In genomic region chr15:92848464-92848851, GRCh38 we compare ENCODE assay signal across 13 cellular contexts. TPM values are rescaled to one million over a fixed set of nuclear protein-coding genes. Genes with fewer than 3 reads are reported as not detected.
DNase-seq lines count a peak whose midpoint lies in the region; ATAC-seq and TF ChIP-seq lines count a peak whose summit lies in the region.
"Had no signal": no experiment of that assay in that cellular context is flagged by ENCODE, and none has a peak within 500 bp of the region (broad histone marks: within the 10 kb centered on the region; RNA-seq: fewer than 3 reads in every experiment).

No MANE protein-coding gene starts in this region.

- peak overlapping the region; percentile 67 to 82 for H3K27ac Mint-ChIP-seq in natural killer cell treated with Interleukin-12 subunit alpha and Interleukin-12 subunit beta and Interleukin-15 and Interleukin-18, amount 100 ng/mL, for 72 hours
- peak overlapping the region in 1 of 2 donors; percentile 71 for H3K27ac Mint-ChIP-seq in natural killer cell
- peak overlapping the region; percentile 53 for H3K27ac Mint-ChIP-seq in central memory CD8-positive, alpha-beta T cell (ENCODE audit: low read depth)
- H3K27ac Mint-ChIP-seq in stimulated activated memory B cell treated with anti-CD40 and anti-IgM and Interleukin-4, amounts not matched to agents 10 μg/mL and 1 μg/mL and 100 μg/mL, for 72 hours = peak overlapping the region; percentile 91
- H3K27ac Mint-ChIP-seq: nephron progenitor cell had no signal

- intact Hi-C loops in natural killer cell (cut with micrococcal nuclease) = no loop called here

- no peak for DNase-seq in natural killer cell treated with Interleukin-12 subunit alpha and Interleukin-12 subunit beta and Interleukin-15 and Interleukin-18, amount 100 ng/mL, for 72 hours (ENCODE audit: low spot score)
- DNase-seq in natural killer cell (no peak), MV-4-11 (lab: John Stamatoyannopoulos, UW) (peak; percentile 60), amniotic stem cell (lab: John Stamatoyannopoulos, UW) (no peak), D341Med (ENCODE audit: low spot score) (no peak)
- DNase-seq in central memory CD8-positive, alpha-beta T cell (ENCODE audit: low spot score in 2 of 2) = no peak
- DNase-seq: GDM1, NCI-H1436 treated with DMSO at 0.1 percent for 48 hours, NCI-H526 treated with DMSO at 0.1 percent for 48 hours, nephron progenitor cell had no signal

- peaks cover 0 to 1% of the 10 kb centered on the region in 2 donors for H3K27me3 Mint-ChIP-seq in natural killer cell treated with Interleukin-12 subunit alpha and Interleukin-12 subunit beta and Interleukin-15 and Interleukin-18, amount 100 ng/mL, for 72 hours
- peaks cover 0 to under 1% of the 10 kb centered on the region in 2 donors for H3K27me3 Mint-ChIP-seq in natural killer cell (ENCODE audit: low read depth in 2 of 2)
- H3K27me3 Mint-ChIP-seq in central memory CD8-positive, alpha-beta T cell = no peaks in the 10 kb centered on the region
- no peaks in the 10 kb centered on the region for H3K27me3 Mint-ChIP-seq in stimulated activated memory B cell treated with anti-CD40 and anti-IgM and Interleukin-4, amounts not matched to agents 10 μg/mL and 1 μg/mL and 100 μg/mL, for 72 hours

- TF ChIP-seq CTCF in natural killer cell (IDR thresholded peaks at IDR 0.05) = no peak

- no peak overlapping the region for H3K4me3 Mint-ChIP-seq in natural killer cell treated with Interleukin-12 subunit alpha and Interleukin-12 subunit beta and Interleukin-15 and Interleukin-18, amount 100 ng/mL, for 72 hours
- no peak overlapping the region for H3K4me3 Mint-ChIP-seq in natural killer cell
- H3K4me3 Mint-ChIP-seq in central memory CD8-positive, alpha-beta T cell = peak overlapping the region; percentile 10
- H3K4me3 Mint-ChIP-seq in stimulated activated memory B cell treated with anti-CD40 and anti-IgM and Interleukin-4, amounts not matched to agents 10 μg/mL and 1 μg/mL and 100 μg/mL, for 72 hours = no peak overlapping the region
- H3K4me3 Mint-ChIP-seq: nephron progenitor cell had no signal

- H3K36me3 Mint-ChIP-seq in natural killer cell treated with Interleukin-12 subunit alpha and Interleukin-12 subunit beta and Interleukin-15 and Interleukin-18, amount 100 ng/mL, for 72 hours = no peaks in the 10 kb centered on the region
- no peaks in the 10 kb centered on the region for H3K36me3 Mint-ChIP-seq in natural killer cell
- H3K36me3 Mint-ChIP-seq in central memory CD8-positive, alpha-beta T cell (ENCODE audit: insufficient read depth) = peaks cover 4% of the 10 kb centered on the region
- no peaks in the 10 kb centered on the region for H3K36me3 Mint-ChIP-seq in stimulated activated memory B cell treated with anti-CD40 and anti-IgM and Interleukin-4, amounts not matched to agents 10 μg/mL and 1 μg/mL and 100 μg/mL, for 72 hours

- no peaks in the 10 kb centered on the region for H3K9me3 Mint-ChIP-seq in natural killer cell treated with Interleukin-12 subunit alpha and Interleukin-12 subunit beta and Interleukin-15 and Interleukin-18, amount 100 ng/mL, for 72 hours
- H3K9me3 Mint-ChIP-seq in natural killer cell = no peaks in the 10 kb centered on the region
- no peaks in the 10 kb centered on the region for H3K9me3 Mint-ChIP-seq in central memory CD8-positive, alpha-beta T cell
- no peaks in the 10 kb centered on the region for H3K9me3 Mint-ChIP-seq in stimulated activated memory B cell treated with anti-CD40 and anti-IgM and Interleukin-4, amounts not matched to agents 10 μg/mL and 1 μg/mL and 100 μg/mL, for 72 hours
- H3K9me3 Mint-ChIP-seq: activated T-helper 2 cell treated with anti-CD3 and anti-CD28 coated beads, Interferon-gamma antibody, Interleukin-2, Interleukin-4, amounts not matched to agents 10 μg/mL and 5 μg/mL and 100 μg/mL, durations not matched to agents 14 hours and 24 hours and 36 hours had no signal

- H3K4me1 Mint-ChIP-seq in natural killer cell treated with Interleukin-12 subunit alpha and Interleukin-12 subunit beta and Interleukin-15 and Interleukin-18, amount 100 ng/mL, for 72 hours (ENCODE audit: low read depth in 2 of 2) = peaks cover 14 to 16% of the 10 kb centered on the region in 2 donors
- peaks cover 9 to 19% of the 10 kb centered on the region in 2 donors for H3K4me1 Mint-ChIP-seq in natural killer cell
- H3K4me1 Mint-ChIP-seq in central memory CD8-positive, alpha-beta T cell = peaks cover 18% of the 10 kb centered on the region
- H3K4me1 Mint-ChIP-seq in stimulated activated memory B cell treated with anti-CD40 and anti-IgM and Interleukin-4, amounts not matched to agents 10 μg/mL and 1 μg/mL and 100 μg/mL, for 72 hours = peaks cover 58% of the 10 kb centered on the region

- ATAC-seq in natural killer cell treated with Interleukin-12 subunit alpha and Interleukin-12 subunit beta and Interleukin-15 and Interleukin-18, amount 100 ng/mL, for 72 hours = no peak
- ATAC-seq in natural killer cell = no peak
- ATAC-seq in central memory CD8-positive, alpha-beta T cell (replicated peaks; ENCODE audit: extremely low read depth, poor library complexity, severe bottlenecking) = no peak
- no peak for ATAC-seq in stimulated activated memory B cell treated with anti-CD40 and anti-IgM and Interleukin-4, amounts not matched to agents 10 μg/mL and 1 μg/mL and 100 μg/mL, for 72 hours
- ATAC-seq in GM18519 (IDR thresholded peaks at IDR 0.05; ENCODE audit: low FRiP score, unreplicated experiment) = no peak

RNA-seq across cellular contexts. Expression of gene CHD2, which starts 51.7 kb away (rescaled TPM):
- 100 to 1,000 TPM; 177 to 180 TPM for total RNA-seq in natural killer cell treated with Interleukin-12 subunit alpha and Interleukin-12 subunit beta and Interleukin-15 and Interleukin-18, amount 100 ng/mL, for 72 hours
- 100 to 1,000 TPM; 418 to 449 (median 441) TPM for total RNA-seq in natural killer cell
